14 cellular contexts compared by ENCODE assay signal in the genomic region with DNA sequence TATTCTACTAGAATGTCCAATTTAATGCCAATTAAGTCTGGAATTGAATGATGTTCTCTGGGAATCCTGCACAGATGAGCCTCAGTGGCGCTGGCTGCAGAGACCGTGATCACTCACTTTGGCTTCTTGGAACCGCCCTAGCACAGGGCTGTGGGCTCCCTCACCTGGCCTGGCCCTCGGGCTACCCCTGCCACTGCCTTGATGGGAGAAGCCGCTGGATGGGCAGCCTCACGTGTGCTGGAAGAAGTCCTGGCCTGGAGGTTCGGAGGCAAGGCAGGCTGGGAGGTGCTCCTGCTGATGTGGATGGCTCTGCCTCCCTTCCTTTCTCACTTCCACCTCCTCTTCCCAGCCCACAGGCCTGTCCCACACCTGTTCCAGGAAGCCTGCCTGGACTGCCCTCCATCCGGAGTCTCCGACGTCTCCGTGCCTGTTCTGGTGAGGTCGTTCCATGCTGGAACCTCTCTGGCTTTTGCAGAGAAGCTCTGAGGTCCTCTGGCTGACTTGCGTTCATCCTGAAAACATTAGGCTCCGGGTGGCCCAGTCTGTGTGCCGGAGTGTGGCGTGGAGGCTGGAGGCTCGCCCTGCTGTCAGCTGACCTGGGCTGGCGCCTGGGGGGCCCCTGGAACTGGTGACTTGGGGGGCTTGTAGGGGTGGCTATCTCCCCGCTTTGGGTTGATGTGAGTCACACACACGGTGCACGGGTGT.
DNase-seq lines count a peak whose midpoint lies in the region; ATAC-seq and TF ChIP-seq lines count a peak whose summit lies in the region.
"Had no signal": no experiment of that assay in that cellular context is flagged by ENCODE, and none has a peak within 500 bp of the region (broad histone marks: within the 10 kb centered on the region; RNA-seq: fewer than 3 reads in every experiment).

No MANE protein-coding gene starts in this region.

- peaks cover 4% of the 10 kb centered on the region for H3K4me1 Mint-ChIP-seq in stimulated activated naive CD8-positive, alpha-beta T cell treated with anti-CD3 and anti-CD28 coated beads, Interleukin-15, Interleukin-2, amounts not matched to agents 100 ng/mL and 50 ng/mL, for 24 hours (ENCODE audit: low read depth)
- peaks cover 22% of the 10 kb centered on the region for H3K4me1 Mint-ChIP-seq in stimulated activated naive CD8-positive, alpha-beta T cell treated with anti-CD3 and anti-CD28 coated beads, Interleukin-15, amount 100 ng/mL, for 72 hours

- H3K9me3 Mint-ChIP-seq in stimulated activated naive CD8-positive, alpha-beta T cell treated with anti-CD3 and anti-CD28 coated beads, Interleukin-15, Interleukin-2, amounts not matched to agents 100 ng/mL and 50 ng/mL, for 24 hours = no peaks in the 10 kb centered on the region
- no peaks in the 10 kb centered on the region for H3K9me3 Mint-ChIP-seq in stimulated activated naive CD8-positive, alpha-beta T cell treated with anti-CD3 and anti-CD28 coated beads, Interleukin-15, amount 100 ng/mL, for 72 hours
- H3K9me3 Mint-ChIP-seq in activated naive CD4-positive, alpha-beta T cell treated with anti-CD3 and anti-CD28 coated beads, Interleukin-2, amount 50 U/mL, for 72 hours = no peaks in the 10 kb centered on the region

- 67% methylated on average over 19 of the region's 21 CpGs for WGBS in prostate gland
- WGBS in aorta, 2 donors = 31 to 36% methylated on average over 21 of the region's 21 CpGs

- peak overlapping the region; percentile 58 for H3K27ac Mint-ChIP-seq in stimulated activated naive CD8-positive, alpha-beta T cell treated with anti-CD3 and anti-CD28 coated beads, Interleukin-15, Interleukin-2, amounts not matched to agents 100 ng/mL and 50 ng/mL, for 24 hours
- no peak overlapping the region for H3K27ac Mint-ChIP-seq in stimulated activated naive CD8-positive, alpha-beta T cell treated with anti-CD3 and anti-CD28 coated beads, Interleukin-15, amount 100 ng/mL, for 72 hours
- peak overlapping the region in 1 of 2 donors; percentile 32 for H3K27ac Mint-ChIP-seq in activated naive CD4-positive, alpha-beta T cell treated with anti-CD3 and anti-CD28 coated beads, Interleukin-2, amount 50 U/mL, for 72 hours

- H3K27ac ChIP-seq in fibroblast of lung (ENCODE audit: insufficient read depth, low read length) (peak overlapping the region; percentile 17), prostate gland (peak overlapping the region; percentile 15 to 42), aorta (ENCODE audit: low read depth in 1 of 2, low read length in 2 of 2) (peak overlapping the region in 1 of 2 donors; percentile 59)

- H3K4me2 ChIP-seq in fibroblast of lung (ENCODE audit: extremely low read depth, insufficient read depth, low read length) = no peak overlapping the region

- H3K27me3 ChIP-seq in fibroblast of lung (ENCODE audit: control insufficient read depth, insufficient read depth, low read length) (no peaks in the 10 kb centered on the region), prostate gland (replicated peaks; ENCODE audit: insufficient read depth) (no peaks in the 10 kb centered on the region), aorta (ENCODE audit: control insufficient read depth in 1 of 2, insufficient read depth in 2 of 2, low read length in 1 of 2) (no peaks in the 10 kb centered on the region)
- H3K27me3 ChIP-seq: adrenal gland, upper lobe of right lung had no signal

- no peaks in the 10 kb centered on the region for H3K9me3 ChIP-seq in fibroblast of lung (ENCODE audit: control insufficient read depth, insufficient read depth, low read depth, low read length)
- H3K9me3 ChIP-seq in prostate gland = no peaks in the 10 kb centered on the region
- no peaks in the 10 kb centered on the region for H3K9me3 ChIP-seq in aorta (ENCODE audit: control insufficient read depth, low read length)
- H3K9me3 ChIP-seq: adrenal gland, upper lobe of right lung had no signal

- peak overlapping the region; percentile 20 for H2AFZ ChIP-seq in fibroblast of lung (ENCODE audit: low read length)

- no peak overlapping the region for H3K4me3 Mint-ChIP-seq in stimulated activated naive CD8-positive, alpha-beta T cell treated with anti-CD3 and anti-CD28 coated beads, Interleukin-15, Interleukin-2, amounts not matched to agents 100 ng/mL and 50 ng/mL, for 24 hours
- H3K4me3 Mint-ChIP-seq in stimulated activated naive CD8-positive, alpha-beta T cell treated with anti-CD3 and anti-CD28 coated beads, Interleukin-15, amount 100 ng/mL, for 72 hours = peak overlapping the region in 1 of 2 donors; percentile 16

- no peak for TF ChIP-seq POLR2A in prostate gland (IDR thresholded peaks at IDR 0.05)

- no peaks in the 10 kb centered on the region for H3K36me3 Mint-ChIP-seq in stimulated activated naive CD8-positive, alpha-beta T cell treated with anti-CD3 and anti-CD28 coated beads, Interleukin-15, Interleukin-2, amounts not matched to agents 100 ng/mL and 50 ng/mL, for 24 hours (ENCODE audit: low read depth)
- H3K36me3 Mint-ChIP-seq in activated naive CD4-positive, alpha-beta T cell treated with anti-CD3 and anti-CD28 coated beads, Interleukin-2, amount 50 U/mL, for 72 hours = no peaks in the 10 kb centered on the region

- intact Hi-C loops in prostate gland (cut with DNase I) = no loop called here
- intact Hi-C loops in aorta (cut with DNase I) = loop anchor here in 1 of 2 donors (2.0 kb wide), 1 partner anchor 169 kb away; no protein-coding TSS in a partner anchor

- no peak for DNase-seq in stimulated activated naive CD8-positive, alpha-beta T cell treated with anti-CD3 and anti-CD28 coated beads, Interleukin-15, amount 100 ng/mL, for 72 hours
- DNase-seq in fibroblast of lung (ENCODE audit: low read depth in 2 of 2) (no peak), prostate gland (ENCODE audit: low spot score) (no peak), aorta (peak in 1 of 2 donors; percentile 71), DMS79 treated with DMSO at 0.1 percent for 48 hours (lab: John Stamatoyannopoulos, UW) (no peak), retina (no peak)
- no peak for DNase-seq in activated naive CD4-positive, alpha-beta T cell treated with anti-CD3 and anti-CD28 coated beads, Interleukin-2, amount 50 U/mL, for 72 hours (ENCODE audit: low spot score in 2 of 2)
- DNase-seq: activated T-cell treated with anti-CD3 and anti-CD28 coated beads, Interleukin-2, amount 50 U/mL, for 48 hours; cortex of kidney; head of caudate nucleus; stimulated activated CD4-positive, alpha-beta T cell treated with anti-CD3 and anti-CD28 coated beads, Interleukin-1b, Interleukin-23, amount 100 ng/mL, for 48 hours; upper lobe of right lung had no signal

- no peak overlapping the region for H3K4me3 ChIP-seq in fibroblast of lung (replicated peaks in 1 of 4; ENCODE audit: control extremely low read depth in 1 of 4, insufficient read depth in 1 of 4, low read depth in 3 of 4, low read length in 4 of 4)
- H3K4me3 ChIP-seq in prostate gland = no peak overlapping the region
- H3K4me3 ChIP-seq in aorta (ENCODE audit: low read length in 2 of 2) = no peak overlapping the region
- H3K4me3 ChIP-seq: adrenal gland, upper lobe of right lung had no signal

- no peaks in the 10 kb centered on the region for H3K36me3 ChIP-seq in fibroblast of lung (ENCODE audit: control insufficient read depth, insufficient read depth, low read length)
- no peaks in the 10 kb centered on the region for H3K36me3 ChIP-seq in prostate gland
- H3K36me3 ChIP-seq in aorta (ENCODE audit: control insufficient read depth in 1 of 2, insufficient read depth in 2 of 2, low read length in 1 of 2) = no peaks in the 10 kb centered on the region
- H3K36me3 ChIP-seq: adrenal gland, upper lobe of right lung had no signal

- peak overlapping the region; percentile 0 for H3K9ac ChIP-seq in fibroblast of lung (ENCODE audit: insufficient read depth, low read length)

- no peak for TF ChIP-seq CTCF in fibroblast of lung (conservative IDR thresholded peaks at IDR 0.05 in 1 of 2, IDR thresholded peaks at IDR 0.05 in 1 of 2; ENCODE audit: low read depth in 1 of 2, low read length in 2 of 2)
- no peak for TF ChIP-seq CTCF in prostate gland (IDR thresholded peaks at IDR 0.05)

- ATAC-seq in stimulated activated naive CD8-positive, alpha-beta T cell treated with anti-CD3 and anti-CD28 coated beads, Interleukin-15, amount 100 ng/mL, for 72 hours = no peak
- ATAC-seq in aorta (ENCODE audit: low FRiP score) = peak; percentile 54
- no peak for ATAC-seq in activated naive CD4-positive, alpha-beta T cell treated with anti-CD3 and anti-CD28 coated beads, Interleukin-2, amount 50 U/mL, for 72 hours
- ATAC-seq: upper lobe of right lung had no signal

- no peaks in the 10 kb centered on the region for H3K27me3 Mint-ChIP-seq in stimulated activated naive CD8-positive, alpha-beta T cell treated with anti-CD3 and anti-CD28 coated beads, Interleukin-15, Interleukin-2, amounts not matched to agents 100 ng/mL and 50 ng/mL, for 24 hours
- no peaks in the 10 kb centered on the region for H3K27me3 Mint-ChIP-seq in stimulated activated naive CD8-positive, alpha-beta T cell treated with anti-CD3 and anti-CD28 coated beads, Interleukin-15, amount 100 ng/mL, for 72 hours

- peaks cover 17% of the 10 kb centered on the region for H3K4me1 ChIP-seq in fibroblast of lung (ENCODE audit: control insufficient read depth, extremely low read depth, insufficient read depth, low read length)
- peaks cover 6% of the 10 kb centered on the region for H3K4me1 ChIP-seq in prostate gland (replicated peaks)
- peaks cover 0 to 4% of the 10 kb centered on the region in 2 donors for H3K4me1 ChIP-seq in aorta (ENCODE audit: control insufficient read depth in 1 of 2, insufficient read depth in 2 of 2, low read length in 2 of 2)

- H4K20me1 ChIP-seq in fibroblast of lung (ENCODE audit: control insufficient read depth, extremely low read depth, insufficient read depth, low read length) = no peaks in the 10 kb centered on the region

- no peaks in the 10 kb centered on the region for H3K79me2 ChIP-seq in fibroblast of lung (ENCODE audit: control insufficient read depth, insufficient read depth, low read length)
